8 cellular contexts compared by ENCODE assay signal in genomic region chr12:122021822-122022392, GRCh38.
A peak's percentile ranks its signal among the peaks of the same experiment; 100 is the strongest.
DNase-seq lines count a peak whose midpoint lies in the region; ATAC-seq and TF ChIP-seq lines count a peak whose summit lies in the region.

BCL7A (plus strand) TSS chr12:122021884; CDS start chr12:122022092, 208 bp downstream.

- ATAC-seq in GM21423 (IDR thresholded peaks at IDR 0.05; ENCODE audit: unreplicated experiment): no peak

- TF ChIP-seq CTCF in choroid plexus epithelial cell (conservative IDR thresholded peaks at IDR 0.05; ENCODE audit: low read depth, low read length): no peak

- H3K4me3 ChIP-seq in choroid plexus epithelial cell (ENCODE audit: low read depth, low read length): peak within 1 kb of the TSS; percentile 61

- peak; percentile 9 for DNase-seq in NCI-H1694 treated with DMSO at 0.1 percent for 48 hours (lab: John Stamatoyannopoulos, UW)
- DNase-seq in NCI-H1694 (lab: John Stamatoyannopoulos, UW): no peak
- peak; percentile 45 for DNase-seq in NCI-H187 treated with DMSO at 0.1 percent for 48 hours (lab: John Stamatoyannopoulos, UW)
- DNase-seq in activated CD4-positive, CD25-positive, alpha-beta regulatory T cell treated with anti-CD3 and anti-CD28 coated beads, Interleukin-2, amount 50 U/mL, for 16 hours (ENCODE audit: low read depth, low spot score): peak; percentile 13
- peak; percentile 80 for DNase-seq in choroid plexus epithelial cell (ENCODE audit: low read depth)
- peak; percentile 47 for DNase-seq in kidney glomerular epithelial cell (lab: John Stamatoyannopoulos, UW)
- peak; percentile 31 to 49 (median 34) for DNase-seq in stimulated activated CD4-positive, alpha-beta T cell treated with anti-CD3 and anti-CD28 coated beads, Interleukin-12 subunit alpha, Interleukin-12 subunit beta, amount 100 ng/mL, for 48 hours (ENCODE audit: low read depth in 2 of 3, low spot score in 1 of 3)
